Comparison of ENCODE assay signal across 16 cellular contexts in the genomic region with DNA sequence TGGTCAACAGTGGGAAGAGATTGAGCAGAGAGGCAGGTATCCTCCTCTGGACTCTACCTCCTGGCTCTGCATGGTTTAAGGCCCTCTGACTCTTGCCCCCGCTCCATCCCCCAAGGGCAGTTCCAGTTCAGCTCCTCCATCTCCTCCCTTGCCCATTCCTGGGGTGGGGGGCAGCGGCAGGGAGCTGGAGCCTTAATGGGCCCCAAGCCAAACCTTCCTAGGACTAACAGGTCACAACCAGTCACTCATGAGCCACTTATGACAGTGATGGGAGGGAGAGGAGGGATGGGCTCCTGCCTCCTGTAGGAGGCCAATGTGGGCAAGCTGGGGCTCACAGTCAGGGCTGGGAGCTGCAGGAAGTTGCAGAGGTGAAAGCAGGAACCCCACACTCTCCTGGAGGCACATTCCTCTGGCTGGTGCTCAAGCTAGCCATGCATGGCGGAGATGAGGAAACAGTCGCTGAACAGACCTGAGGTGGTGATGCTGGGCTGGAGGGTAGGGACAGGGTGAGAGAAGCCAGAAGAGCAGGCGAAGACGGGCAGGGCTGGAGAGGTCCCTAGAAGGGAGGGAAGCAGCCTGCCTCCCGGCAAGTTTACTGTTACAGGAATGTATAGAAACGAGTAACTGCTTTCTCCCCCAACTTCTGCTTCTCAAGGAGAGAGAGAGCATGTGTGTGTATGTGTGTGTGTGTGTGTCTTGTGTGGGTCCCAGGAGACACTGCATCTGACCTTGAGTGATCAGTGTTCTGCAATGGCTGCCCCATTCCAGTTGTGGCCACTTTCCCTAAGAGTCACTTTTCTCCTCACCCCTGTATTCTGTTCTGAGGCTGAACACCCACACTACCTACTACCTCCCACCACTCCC. TPM values are rescaled to one million over a fixed set of nuclear protein-coding genes. Genes with fewer than 3 reads are reported as not detected.
DNase-seq lines count a peak whose midpoint lies in the region; ATAC-seq and TF ChIP-seq lines count a peak whose summit lies in the region.
"Had no signal": no experiment of that assay in that cellular context is flagged by ENCODE, and none has a peak within 500 bp of the region (broad histone marks: within the 10 kb centered on the region; RNA-seq: fewer than 3 reads in every experiment).

No MANE protein-coding gene starts in this region.

- no peak for TF ChIP-seq CTCF in mesothelial cell of epicardium (IDR thresholded peaks at IDR 0.05; ENCODE audit: unreplicated experiment)
- no peak for TF ChIP-seq CTCF in GM10266 (IDR thresholded peaks at IDR 0.05; ENCODE audit: control insufficient read depth, insufficient read depth, low read depth, missing control alignments)

- H3K27me3 Mint-ChIP-seq in mesothelial cell of epicardium (ENCODE audit: low read depth) = no peaks in the 10 kb centered on the region

- no peak for ATAC-seq in HG03457 (IDR thresholded peaks at IDR 0.05; ENCODE audit: unreplicated experiment)
- no peak for ATAC-seq in HG03354 (IDR thresholded peaks at IDR 0.05; ENCODE audit: poor library complexity, severe bottlenecking, unreplicated experiment)
- ATAC-seq: gastrocnemius medialis, GM23338 had no signal

- H3K27ac Mint-ChIP-seq in mesothelial cell of epicardium = peak overlapping the region; percentile 13
- H3K27ac Mint-ChIP-seq: GM23338 had no signal

- no peak overlapping the region for H3K4me3 Mint-ChIP-seq in mesothelial cell of epicardium
- H3K4me3 Mint-ChIP-seq: GM23338 had no signal

- no peaks in the 10 kb centered on the region for H3K36me3 Mint-ChIP-seq in mesothelial cell of epicardium

- no peaks in the 10 kb centered on the region for H3K9me3 Mint-ChIP-seq in mesothelial cell of epicardium
- H3K9me3 Mint-ChIP-seq: GM23338 had no signal

- peaks cover 45% of the 10 kb centered on the region for H3K4me1 Mint-ChIP-seq in mesothelial cell of epicardium

- DNase-seq in Caki2 (ENCODE audit: low read depth) (peak; percentile 100), Kasumi-1 (lab: John Stamatoyannopoulos, UW) (peak; percentile 65 to 68), astrocyte of the hippocampus (ENCODE audit: low read depth, low spot score) (peak; percentile 40), mesothelial cell of epicardium (ENCODE audit: low spot score in 2 of 2, unreplicated experiment in 2 of 2) (no peak), GM10266 (ENCODE audit: extremely low spot score) (no peak), NCI-H2227 treated with DMSO at 0.1 percent for 48 hours (lab: John Stamatoyannopoulos, UW) (no peak)
- DNase-seq: activated gamma-delta T cell treated with Interleukin-2 at 50 U/mL for 16 hours; gastrocnemius medialis; midbrain; NCI-H1417; NCI-H345; stimulated activated naive CD4-positive, alpha-beta T cell treated with Interleukin-2 at 50 U/mL for 16 hours had no signal

- in situ Hi-C loops in Caki2 (cut with HindIII; ENCODE audit: low pct_unique_long_range_greater_than_20kb, low sequenced_read_pairs) = no loop called here

RNA-seq across cellular contexts. Expression of gene RAPGEF3, which starts 5.0 kb away (rescaled TPM):
- 106 and 112 TPM in 2 replicates for total RNA-seq in Caki2 (2014; rRNA removed; shearing (Covaris generic); ENCODE audit: low replicate concordance)
- total RNA-seq in mesothelial cell of epicardium = 18.0 to 20.9 TPM (median 19.4 TPM) in 3 replicates

RNA-seq across cellular contexts. Expression of gene SLC48A1, which starts 9.3 kb away (rescaled TPM):
- total RNA-seq in Caki2 (2014; rRNA removed; shearing (Covaris generic); ENCODE audit: low replicate concordance) = 151 and 222 TPM in 2 replicates
- 25.3 to 27.7 TPM (median 27.0 TPM) in 3 replicates for total RNA-seq in mesothelial cell of epicardium

RNA-seq across cellular contexts. Expression of gene ENDOU, which starts 38.4 kb away (rescaled TPM):
- total RNA-seq in Caki2 (2014; rRNA removed; shearing (Covaris generic); ENCODE audit: low replicate concordance) = not detected in 2 replicates
- 0.11 to 0.51 TPM (median 0.29 TPM) in 3 replicates for total RNA-seq in mesothelial cell of epicardium
- total RNA-seq: GM23338, osteocyte had no signal

RNA-seq across cellular contexts. Expression of gene HDAC7, which starts 56.0 kb away (rescaled TPM):
- 10.9 and 12.4 TPM in 2 replicates for total RNA-seq in Caki2 (2014; rRNA removed; shearing (Covaris generic); ENCODE audit: low replicate concordance)
- total RNA-seq in mesothelial cell of epicardium = 113 to 132 TPM (median 123 TPM) in 3 replicates

RNA-seq across cellular contexts. Expression of gene RPAP3, which starts 57.9 kb away (rescaled TPM):
- total RNA-seq in Caki2 (2014; rRNA removed; shearing (Covaris generic); ENCODE audit: low replicate concordance) = 10.7 and 18.9 TPM in 2 replicates
- 36.8 to 40.4 TPM (median 39.6 TPM) in 3 replicates for total RNA-seq in mesothelial cell of epicardium

Comparison
In these comparisons a context has a peak if more than half of its experiments do, and no peak if none do; other contexts are left out.
1. DNase-seq: peak in Caki2 (single experiment), Kasumi-1 (2 of 2) and astrocyte of the hippocampus (single experiment); none in mesothelial cell of epicardium (0 of 2), GM10266 (single experiment) and NCI-H2227 treated with DMSO at 0.1 percent for 48 hours (single experiment).